Comparison of ENCODE assay signal across 17 cellular contexts in the genomic region with DNA sequence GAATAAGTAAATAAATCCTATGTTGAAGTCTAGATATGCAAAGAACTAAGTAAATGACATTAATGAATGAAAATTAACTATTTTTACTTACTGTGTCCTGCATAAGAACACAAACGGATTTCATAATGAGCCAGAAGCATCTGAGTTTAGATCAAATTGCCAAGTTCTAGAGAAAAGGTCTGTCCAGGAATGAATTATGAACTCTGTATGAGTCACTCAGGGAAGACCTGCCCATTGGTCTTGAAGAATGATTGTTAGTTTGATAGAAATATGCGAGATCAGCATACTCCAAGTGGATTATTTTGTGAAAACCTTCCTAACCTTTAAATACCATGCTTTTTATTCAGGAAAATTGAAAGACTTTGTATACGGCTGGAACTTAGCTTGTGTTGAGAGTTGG.
DNase-seq lines count a peak whose midpoint lies in the region; ATAC-seq, FAIRE-seq and TF ChIP-seq lines count a peak whose summit lies in the region.
"Had no signal": no experiment of that assay in that cellular context is flagged by ENCODE, and none has a peak within 500 bp of the region (broad histone marks: within the 10 kb centered on the region; RNA-seq: fewer than 3 reads in every experiment).

No MANE protein-coding gene starts in this region.

- no peak for FAIRE-seq in urothelium cell line (lab: Jason Lieb, UNC)
- FAIRE-seq: GM12891, H54 had no signal

- ATAC-seq in SK-N-SH treated with all-trans-retinoic acid at 6 μM for 48 hours (peak; percentile 58; the same call in 2 of the 3 replicates), omental fat pad (ENCODE audit: low FRiP score) (peak; percentile 57), GM21576 (IDR thresholded peaks at IDR 0.05; ENCODE audit: unreplicated experiment) (no peak)

- no peak for TF ChIP-seq CTCF in omental fat pad (IDR thresholded peaks at IDR 0.05)

- DNase-seq in HT1080 (ENCODE audit: low read depth) = peak; percentile 18
- DNase-seq in fibroblast of gingiva (ENCODE audit: low read depth) = peak; percentile 4
- no peak for DNase-seq in omental fat pad (ENCODE audit: low spot score)
- no peak for DNase-seq in urothelium cell line (ENCODE audit: low spot score)
- no peak for DNase-seq in HPDE6-E6E7 (ENCODE audit: extremely low spot score)
- DNase-seq: C1 segment of cervical spinal cord; CD8-positive, alpha-beta memory T cell; Kasumi-1; NCI-H1105; NCI-H2081 treated with DMSO at 0.1 percent for 48 hours; NCI-H774; OCI-M1; SHP77 treated with DMSO at 0.1 percent for 48 hours had no signal

TF ChIP-seq in SK-N-SH treated with all-trans-retinoic acid at 6 μM for 48 hours, 23 proteins besides CTCF, POLR2A, EP300 and RAD21:
- no peak for TF ChIP-seq ZFP30 (CRISPR knock-in tag; IDR thresholded peaks at IDR 0.05)
- TF ChIP-seq ZNF565 (CRISPR knock-in tag; conservative IDR thresholded peaks at IDR 0.05; ENCODE audit: low read depth) = no peak
- no peak for TF ChIP-seq OSR1 (CRISPR knock-in tag; IDR thresholded peaks at IDR 0.05)
- TF ChIP-seq ZNF8 (CRISPR knock-in tag; IDR thresholded peaks at IDR 0.05) = no peak
- no peak for TF ChIP-seq CSDC2 (CRISPR knock-in tag; IDR thresholded peaks at IDR 0.05)
- no peak for TF ChIP-seq ZC3H10 (CRISPR knock-in tag; IDR thresholded peaks at IDR 0.05)

Comparison
In these comparisons a context has a peak if more than half of its experiments do, and no peak if none do; other contexts are left out.
1. DNase-seq: peak in HT1080 (single experiment) and fibroblast of gingiva (single experiment); none in omental fat pad (single experiment), urothelium cell line (single experiment) and HPDE6-E6E7 (single experiment).